In genomic region chr19:18603255-18603957, GRCh38 we compare ENCODE assay signal across 8 cellular contexts.
A peak's percentile ranks its signal among the peaks of the same experiment; 100 is the strongest.
DNase-seq lines count a peak whose midpoint lies in the region; ATAC-seq and TF ChIP-seq lines count a peak whose summit lies in the region.

No MANE protein-coding gene starts in this region.

- H3K4me3 ChIP-seq in NB4 (ENCODE audit: low read depth, low read length) (no peak overlapping the region), coronary artery (peak overlapping the region; percentile 71)

- H3K27ac Mint-ChIP-seq in nephron, result no peak overlapping the region

- H3K4me1 Mint-ChIP-seq in nephron, result peaks cover 14% of the 10 kb centered on the region

- H3K4me1 ChIP-seq in ES-I3 (ENCODE audit: insufficient read depth, low read length), result peaks cover 8% of the 10 kb centered on the region; the same call in 1 of the 2 replicates

- no peak for ATAC-seq in GM18873 (IDR thresholded peaks at IDR 0.05; ENCODE audit: low FRiP score, unreplicated experiment)

- peak overlapping the region; percentile 27; the same call in 1 of the 2 replicates for H3K9ac ChIP-seq in ES-I3 (ENCODE audit: low read depth, low read length)

- no peaks in the 10 kb centered on the region for H3K36me3 ChIP-seq in ES-I3 (ENCODE audit: insufficient read depth, low read length)

- TF ChIP-seq CTCF in NB4 (IDR thresholded peaks at IDR 0.05; ENCODE audit: low read depth, low read length), result peak; percentile 17
- no peak for TF ChIP-seq CTCF in coronary artery (IDR thresholded peaks at IDR 0.05)
- TF ChIP-seq CTCF in nephron (IDR thresholded peaks at IDR 0.05; ENCODE audit: unreplicated experiment in 3 of 3), result peak in 2 of 3 experiments; percentile 28 to 36

- H3K9me3 ChIP-seq in ES-I3 (ENCODE audit: control insufficient read depth, insufficient read depth, low read length), result no peaks in the 10 kb centered on the region

- peak; percentile 42 for DNase-seq in NB4 (ENCODE audit: low read depth)
- DNase-seq in coronary artery (ENCODE audit: low spot score), result no peak
- no peak for DNase-seq in activated effector memory CD4-positive, alpha-beta T cell treated with Interleukin-2 at 50 U/mL for 16 hours
- DNase-seq in central memory CD4-positive, alpha-beta T cell, result no peak
- DNase-seq in Ammon's horn (ENCODE audit: low spot score), result no peak

- peak overlapping the region in 1 of 2 donors; percentile 76 for H3K27ac ChIP-seq in coronary artery

- H3K4me3 Mint-ChIP-seq in nephron, result peak overlapping the region; percentile 8 to 55 (median 43)

- H3K36me3 Mint-ChIP-seq in nephron (ENCODE audit: low read depth), result no peaks in the 10 kb centered on the region

- TF ChIP-seq POLR2A in NB4 (IDR thresholded peaks at IDR 0.05; ENCODE audit: extremely low read depth, insufficient read length), result no peak

- peaks cover 84% of the 10 kb centered on the region for H3K27me3 Mint-ChIP-seq in nephron (ENCODE audit: low read depth)

- H3K9me3 Mint-ChIP-seq in nephron, result no peaks in the 10 kb centered on the region
